2 cellular contexts compared by ENCODE assay signal in the genomic region with DNA sequence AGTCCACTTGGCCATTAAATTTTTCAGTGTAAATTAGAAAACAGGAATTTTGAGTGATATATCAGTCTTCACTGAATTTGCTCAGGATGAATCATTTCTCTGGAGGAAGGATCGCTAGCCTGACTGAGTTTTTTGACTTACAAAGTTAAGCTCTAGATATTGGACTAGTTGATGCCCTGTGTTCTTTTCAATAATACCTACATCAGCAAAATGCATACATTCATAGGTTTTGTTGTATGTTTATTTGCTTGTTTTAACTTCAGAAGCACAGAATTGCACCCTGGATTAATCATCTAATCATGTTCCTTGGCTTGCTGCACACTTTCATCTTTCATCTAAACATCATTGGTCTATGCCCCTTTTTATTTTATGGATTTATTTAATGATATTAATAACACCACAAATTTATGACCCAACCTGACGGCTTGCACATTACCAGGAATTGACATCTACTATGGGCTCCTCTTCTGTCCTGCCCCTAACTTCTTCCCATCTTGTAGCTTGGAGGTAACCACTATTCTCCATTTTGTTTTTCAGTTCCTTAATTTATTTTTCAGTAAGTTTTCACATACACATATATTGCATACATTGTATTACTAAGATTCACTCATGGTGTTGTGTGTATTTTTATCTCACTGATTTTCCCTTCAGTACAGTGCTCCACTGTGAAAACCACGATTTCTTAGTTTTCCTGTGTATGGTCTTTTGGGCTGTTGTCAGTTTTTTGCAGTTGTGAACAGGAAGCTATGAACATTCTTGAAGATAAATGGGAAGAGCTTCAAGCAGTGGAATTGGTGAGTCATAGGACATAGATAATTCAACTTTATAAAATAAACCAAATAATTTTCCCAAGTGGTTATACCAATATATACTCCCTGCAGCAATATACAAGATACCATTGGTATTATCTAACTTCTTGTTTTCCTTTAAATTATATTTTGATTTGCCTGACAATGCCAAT.
A peak's percentile ranks its signal among the peaks of the same experiment; 100 is the strongest.
TF ChIP-seq lines count a peak whose summit lies in the region.

No MANE protein-coding gene starts in this region.

TF ChIP-seq in GM12891, 5 proteins besides CTCF, POLR2A, EP300 and RAD21:
- TF ChIP-seq SPI1 (IDR thresholded peaks at IDR 0.05; ENCODE audit: low read depth, low read length) (peak; percentile 89), POLR2AphosphoS5 (IDR thresholded peaks at IDR 0.05; ENCODE audit: low read depth, low read length) (no peak), PAX5 (IDR thresholded peaks at IDR 0.05; ENCODE audit: insufficient read depth, low read length, severe bottlenecking) (no peak)

TF ChIP-seq in GM12878, 131 proteins besides CTCF, POLR2A, EP300 and RAD21:
- no peak for TF ChIP-seq MTA3 (IDR thresholded peaks at IDR 0.05; ENCODE audit: borderline replicate concordance, low read length)
- peak; percentile 52 for TF ChIP-seq RUNX3 (IDR thresholded peaks at IDR 0.05; ENCODE audit: low read length)
- 0 out of 2 replicates have a peak, but pooled peaks have one; percentile 37 for TF ChIP-seq MEF2A (IDR thresholded peaks at IDR 0.05; ENCODE audit: insufficient read depth, low read depth, low read length)
- peak; percentile 36 to 39; a peak in 2 of 4 replicates for TF ChIP-seq IKZF2 (IDR thresholded peaks at IDR 0.05)
- 0 out of 2 replicates have a peak, but pooled peaks have one; percentile 36 for TF ChIP-seq YY1 (IDR thresholded peaks at IDR 0.05; ENCODE audit: low read depth, low read length)
- no peak for TF ChIP-seq GATAD2B (conservative IDR thresholded peaks at IDR 0.05; ENCODE audit: low read depth)
- 0 out of 2 replicates have a peak, but pooled peaks have one; percentile 24 for TF ChIP-seq IKZF1 (conservative IDR thresholded peaks at IDR 0.05)
- TF ChIP-seq IRF4 (IDR thresholded peaks at IDR 0.05; ENCODE audit: low read depth, low read length): 0 out of 2 replicates have a peak, but pooled peaks have one; percentile 31
- TF ChIP-seq SPI1 (IDR thresholded peaks at IDR 0.05; ENCODE audit: borderline replicate concordance, insufficient read depth, low read depth, low read length): peak; percentile 83
- no peak for TF ChIP-seq ASH2L (IDR thresholded peaks at IDR 0.05; ENCODE audit: borderline replicate concordance, low read depth)
